Comparison of ENCODE assay signal across 27 cellular contexts in the genomic region with DNA sequence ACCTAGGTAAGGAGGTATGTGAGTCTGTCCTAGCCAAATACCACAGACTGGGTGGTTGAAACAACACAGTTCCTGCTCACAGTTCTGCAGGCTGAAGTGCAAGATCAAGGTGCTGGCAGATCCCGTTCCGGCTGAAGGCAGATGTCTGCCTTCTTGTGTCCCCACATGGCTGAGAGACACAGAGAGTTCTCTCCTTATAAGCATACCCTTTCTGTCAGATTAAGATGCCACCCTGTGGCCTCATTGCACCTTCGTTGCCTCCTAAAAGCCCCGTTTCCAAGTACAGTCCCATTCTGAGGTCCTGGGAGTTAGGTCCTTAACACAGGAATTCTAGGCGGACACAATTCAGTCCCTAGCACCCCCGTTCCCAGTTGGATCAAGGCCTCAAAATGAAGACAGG.
"Had no signal": no experiment of that assay in that cellular context is flagged by ENCODE, and none has a peak within 500 bp of the region (broad histone marks: within the 10 kb centered on the region; RNA-seq: fewer than 3 reads in every experiment).

No MANE protein-coding gene starts in this region.

- H3K27ac ChIP-seq: neutrophil, pancreas, prostate gland, right lobe of liver, sigmoid colon, stomach, thoracic aorta, thyroid gland, tibial nerve, upper lobe of left lung, vagina had no signal

- H3K36me3 ChIP-seq: neutrophil, pancreas, prostate gland, right lobe of liver, thoracic aorta, thyroid gland, upper lobe of left lung, vagina had no signal

- H3K27ac Mint-ChIP-seq: natural killer cell treated with Interleukin-12 subunit alpha and Interleukin-12 subunit beta and Interleukin-15 and Interleukin-18, amount 100 ng/mL, for 72 hours; nephron progenitor cell; stimulated activated effector memory CD8-positive, alpha-beta T cell treated with anti-CD3 and anti-CD28 coated beads, Interleukin-12 subunit alpha, Interleukin-12 subunit beta, amount 100 ng/mL, for 72 hours; stimulated activated naive B cell treated with anti-CD40 and anti-IgM and Interleukin-4, amounts not matched to agents 10 μg/mL and 1 μg/mL and 100 μg/mL, for 72 hours; stimulated activated naive CD8-positive, alpha-beta T cell treated with anti-CD3 and anti-CD28 coated beads, Interleukin-15, Interleukin-2, amounts not matched to agents 100 ng/mL and 50 ng/mL, for 24 hours had no signal

- H3K27me3 Mint-ChIP-seq: natural killer cell treated with Interleukin-12 subunit alpha and Interleukin-12 subunit beta and Interleukin-15 and Interleukin-18, amount 100 ng/mL, for 72 hours; stimulated activated naive B cell treated with anti-CD40 and anti-IgM and Interleukin-4, amounts not matched to agents 10 μg/mL and 1 μg/mL and 100 μg/mL, for 72 hours; stimulated activated naive CD8-positive, alpha-beta T cell treated with anti-CD3 and anti-CD28 coated beads, Interleukin-15, Interleukin-2, amounts not matched to agents 100 ng/mL and 50 ng/mL, for 24 hours had no signal

- H3K4me3 Mint-ChIP-seq: natural killer cell treated with Interleukin-12 subunit alpha and Interleukin-12 subunit beta and Interleukin-15 and Interleukin-18, amount 100 ng/mL, for 72 hours; nephron progenitor cell; neural crest cell; stimulated activated effector memory CD8-positive, alpha-beta T cell treated with anti-CD3 and anti-CD28 coated beads, Interleukin-12 subunit alpha, Interleukin-12 subunit beta, amount 100 ng/mL, for 72 hours; stimulated activated naive B cell treated with anti-CD40 and anti-IgM and Interleukin-4, amounts not matched to agents 10 μg/mL and 1 μg/mL and 100 μg/mL, for 72 hours; stimulated activated naive CD8-positive, alpha-beta T cell treated with anti-CD3 and anti-CD28 coated beads, Interleukin-15, Interleukin-2, amounts not matched to agents 100 ng/mL and 50 ng/mL, for 24 hours had no signal

- H3K9me3 Mint-ChIP-seq: natural killer cell treated with Interleukin-12 subunit alpha and Interleukin-12 subunit beta and Interleukin-15 and Interleukin-18, amount 100 ng/mL, for 72 hours; stimulated activated effector memory CD8-positive, alpha-beta T cell treated with anti-CD3 and anti-CD28 coated beads, Interleukin-12 subunit alpha, Interleukin-12 subunit beta, amount 100 ng/mL, for 72 hours; stimulated activated naive B cell treated with anti-CD40 and anti-IgM and Interleukin-4, amounts not matched to agents 10 μg/mL and 1 μg/mL and 100 μg/mL, for 72 hours; stimulated activated naive CD8-positive, alpha-beta T cell treated with anti-CD3 and anti-CD28 coated beads, Interleukin-15, Interleukin-2, amounts not matched to agents 100 ng/mL and 50 ng/mL, for 24 hours had no signal

- H3K9me3 ChIP-seq: neutrophil, pancreas, prostate gland, right lobe of liver, sigmoid colon, stomach, thoracic aorta, thyroid gland, tibial nerve, upper lobe of left lung, vagina had no signal

- H3K4me3 ChIP-seq: pancreas, prostate gland, right lobe of liver, sigmoid colon, stomach, thoracic aorta, thyroid gland, tibial nerve, upper lobe of left lung, vagina had no signal

- FAIRE-seq: pancreas, small intestine, urothelium cell line had no signal

- H3K4me1 ChIP-seq: pancreas, prostate gland, right lobe of liver, sigmoid colon, tibial nerve, vagina had no signal

- H3K4me1 Mint-ChIP-seq: nephron progenitor cell; neural crest cell; stimulated activated naive B cell treated with anti-CD40 and anti-IgM and Interleukin-4, amounts not matched to agents 10 μg/mL and 1 μg/mL and 100 μg/mL, for 72 hours had no signal

- DNase-seq: nephron progenitor cell; nucleus accumbens; pancreas; right cardiac atrium; right lobe of liver; sigmoid colon; small intestine; stimulated activated CD4-positive, alpha-beta T cell treated with anti-CD3 and anti-CD28 coated beads, Interleukin-15, amount 100 ng/mL, for 24 hours; stimulated activated CD4-positive, alpha-beta T cell treated with anti-CD3 and anti-CD28 coated beads, Interleukin-2, amount 100 ng/mL, for 24 hours; stimulated activated CD4-positive, alpha-beta T cell treated with anti-CD3 and anti-CD28 coated beads, Interleukin-2, amount 100 ng/mL, for 48 hours; stimulated activated CD4-positive, alpha-beta T cell treated with anti-CD3 and anti-CD28 coated beads, Interleukin-4, amount 100 ng/mL, for 24 hours; stimulated activated naive B cell treated with anti-CD40 and anti-IgM and Interleukin-4, amounts not matched to agents 10 μg/mL and 1 μg/mL and 100 μg/mL, for 72 hours; stimulated activated naive CD4-positive, alpha-beta T cell treated with Interleukin-2 at 50 U/mL for 16 hours; stomach; trophoblast cell; upper lobe of left lung had no signal

- ATAC-seq: natural killer cell treated with Interleukin-12 subunit alpha and Interleukin-12 subunit beta and Interleukin-15 and Interleukin-18, amount 100 ng/mL, for 72 hours; pancreas; right cardiac atrium; right lobe of liver; stimulated activated effector memory CD8-positive, alpha-beta T cell treated with anti-CD3 and anti-CD28 coated beads, Interleukin-12 subunit alpha, Interleukin-12 subunit beta, amount 100 ng/mL, for 72 hours; stimulated activated naive B cell treated with anti-CD40 and anti-IgM and Interleukin-4, amounts not matched to agents 10 μg/mL and 1 μg/mL and 100 μg/mL, for 72 hours had no signal

- H3K27me3 ChIP-seq: neutrophil, pancreas, right lobe of liver, sigmoid colon, stomach, thyroid gland, tibial nerve, upper lobe of left lung, vagina had no signal

- H3K36me3 Mint-ChIP-seq: natural killer cell treated with Interleukin-12 subunit alpha and Interleukin-12 subunit beta and Interleukin-15 and Interleukin-18, amount 100 ng/mL, for 72 hours; stimulated activated effector memory CD8-positive, alpha-beta T cell treated with anti-CD3 and anti-CD28 coated beads, Interleukin-12 subunit alpha, Interleukin-12 subunit beta, amount 100 ng/mL, for 72 hours had no signal
